Comparison of ENCODE assay signal across 16 cellular contexts in the genomic region with DNA sequence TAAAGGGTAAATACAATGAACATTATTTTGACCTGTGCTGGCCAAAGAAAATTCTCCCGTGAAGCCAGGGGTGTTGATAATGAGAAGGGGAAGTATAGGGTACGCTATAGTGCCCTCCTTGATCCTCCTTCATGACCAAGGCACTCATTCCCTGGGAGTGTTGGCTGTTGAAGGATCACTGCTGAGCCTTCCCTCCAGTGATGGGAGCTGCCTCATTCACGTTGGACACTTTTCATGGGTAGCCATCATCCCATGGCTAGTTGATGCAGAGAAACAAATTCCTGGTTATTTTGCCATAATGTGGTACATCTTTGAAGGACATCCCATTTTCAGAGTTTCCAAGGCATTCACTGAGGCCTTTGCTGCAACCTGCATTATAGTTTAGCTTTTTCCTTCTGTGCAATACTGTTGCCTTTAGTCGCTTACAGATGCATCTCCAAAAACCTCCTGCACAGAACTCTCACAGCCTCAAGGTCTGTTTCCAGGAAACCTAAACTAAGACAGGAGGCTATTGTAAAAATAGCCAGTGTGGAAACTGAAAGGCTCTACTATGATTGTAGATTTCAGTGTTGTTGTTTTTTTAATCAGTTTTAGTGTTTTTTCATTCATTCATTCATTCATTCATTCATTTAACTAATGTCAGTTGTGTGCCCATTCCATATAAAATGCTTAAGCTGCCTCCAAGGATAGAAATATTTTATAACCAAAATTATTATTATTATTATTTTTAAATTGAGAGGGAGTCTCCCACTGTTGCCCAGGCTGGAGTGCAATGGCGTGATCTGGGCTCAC. TPM values are rescaled to one million over a fixed set of nuclear protein-coding genes. Genes with fewer than 3 reads are reported as not detected.
DNase-seq lines count a peak whose midpoint lies in the region; ATAC-seq and TF ChIP-seq lines count a peak whose summit lies in the region.
"Had no signal": no experiment of that assay in that cellular context is flagged by ENCODE, and none has a peak within 500 bp of the region (broad histone marks: within the 10 kb centered on the region; RNA-seq: fewer than 3 reads in every experiment).

No MANE protein-coding gene starts in this region.

- H4K20me1 ChIP-seq in IMR-90 (ENCODE audit: insufficient read depth, low read length), result no peaks in the 10 kb centered on the region

- no peak for TF ChIP-seq POLR2A in IMR-90 (IDR thresholded peaks at IDR 0.05; ENCODE audit: low read depth, low read length)

- no peak for TF ChIP-seq CTCF in IMR-90 (conservative IDR thresholded peaks at IDR 0.05; ENCODE audit: low read depth, low read length)
- TF ChIP-seq CTCF in psoas muscle (IDR thresholded peaks at IDR 0.05), result no peak

- peaks cover 56% of the 10 kb centered on the region for H3K36me3 Mint-ChIP-seq in CD4-positive, CD25-positive, alpha-beta regulatory T cell
- peaks cover 81% of the 10 kb centered on the region for H3K36me3 Mint-ChIP-seq in activated naive CD8-positive, alpha-beta T cell treated with anti-CD3 and anti-CD28 coated beads, Interleukin-2, amount 50 U/mL, for 24 hours (ENCODE audit: low read depth)
- peaks cover 44 to 76% (median 61%) of the 10 kb centered on the region in 3 donors for H3K36me3 Mint-ChIP-seq in naive thymus-derived CD8-positive, alpha-beta T cell

- peaks cover 57% of the 10 kb centered on the region for H3K4me1 ChIP-seq in CD4-positive, CD25-positive, alpha-beta regulatory T cell (ENCODE audit: control insufficient read depth, insufficient read depth, low read length, poor library complexity, severe bottlenecking)
- H3K4me1 ChIP-seq in IMR-90 (ENCODE audit: control insufficient read depth, insufficient read depth, low read length), result peaks cover 34% of the 10 kb centered on the region
- H3K4me1 ChIP-seq in psoas muscle, result peaks cover 25% of the 10 kb centered on the region

- H4K91ac ChIP-seq in IMR-90 (ENCODE audit: insufficient read depth, low read depth, low read length), result no peak overlapping the region; the same call in 1 of the 2 replicates

- POLR2A ChIA-PET in IMR-90 (lab: Charles Lee; ENCODE audit: unreplicated experiment), result no interaction called here
- POLR2A ChIA-PET in naive thymus-derived CD8-positive, alpha-beta T cell (lab: Charles Lee), result interaction anchor here (0.6 to 17.8 kb wide), 19 partner anchors 8 to 328 kb away, joined by 3 to 307 read pairs (median 4); partner anchors contain the start of gene TGFBR2

- WGBS in IMR-90 (ENCODE audit: extremely low coverage in 2 of 2, insufficient read length in 1 of 2), 2 experiments, result no CpG with 5 or more reads among the region's 5 CpGs
- 93 to 97% (median 94%) methylated on average over 5 of the region's 5 CpGs for WGBS in psoas muscle, 3 donors

- no peak overlapping the region for H3K9ac ChIP-seq in IMR-90 (ENCODE audit: low read depth, low read length)

- peak overlapping the region; percentile 93 for H2AK5ac ChIP-seq in IMR-90 (ENCODE audit: low read depth, low read length)

- H3K9me3 Mint-ChIP-seq in CD4-positive, CD25-positive, alpha-beta regulatory T cell, result peaks cover 0 to 1% (median 0%) of the 10 kb centered on the region in 7 donors
- H3K9me3 Mint-ChIP-seq in activated naive CD8-positive, alpha-beta T cell treated with anti-CD3 and anti-CD28 coated beads, Interleukin-2, amount 50 U/mL, for 24 hours, result peaks cover 4% of the 10 kb centered on the region
- no peaks in the 10 kb centered on the region for H3K9me3 Mint-ChIP-seq in naive thymus-derived CD8-positive, alpha-beta T cell

- intact Hi-C loops in IMR-90 (cut with micrococcal nuclease) (no loop called here), psoas muscle (cut with DNase I) (loop anchor here in 1 of 2 donors (5.0 kb wide), 1 partner anchor 40 kb away; the partner anchor contains the start of gene TGFBR2)

- CTCF ChIA-PET in IMR-90 (lab: Yijun Ruan, JAX), result no interaction called here

- H3K9me3 ChIP-seq in CD4-positive, CD25-positive, alpha-beta regulatory T cell (ENCODE audit: control insufficient read depth in 2 of 2, low read length in 2 of 2), result no peaks in the 10 kb centered on the region
- H3K9me3 ChIP-seq in IMR-90 (ENCODE audit: control insufficient read depth, insufficient read depth, low read length) (no peaks in the 10 kb centered on the region), psoas muscle (no peaks in the 10 kb centered on the region)
- H3K9me3 ChIP-seq: breast epithelium, mucosa of descending colon had no signal

- no peak for TF ChIP-seq RAD21 in IMR-90 (IDR thresholded peaks at IDR 0.05; ENCODE audit: low read length)

- peaks cover 42 to 95% (median 64%) of the 10 kb centered on the region in 4 donors for H3K4me1 Mint-ChIP-seq in CD4-positive, CD25-positive, alpha-beta regulatory T cell
- peaks cover 97% of the 10 kb centered on the region for H3K4me1 Mint-ChIP-seq in activated naive CD8-positive, alpha-beta T cell treated with anti-CD3 and anti-CD28 coated beads, Interleukin-2, amount 50 U/mL, for 24 hours
- peaks cover 51 to 98% (median 92%) of the 10 kb centered on the region in 4 donors for H3K4me1 Mint-ChIP-seq in naive thymus-derived CD8-positive, alpha-beta T cell

- H3K79me1 ChIP-seq in IMR-90 (ENCODE audit: low read depth in 1 of 2, low read length in 2 of 2), result peaks cover 51 to 69% of the 10 kb centered on the region in 2 experiments

- H3K18ac ChIP-seq in IMR-90 (ENCODE audit: low read depth, low read length), result peak overlapping the region; percentile 76

- H2AFZ ChIP-seq in IMR-90 (replicated peaks; ENCODE audit: low read length, poor library complexity), result no peak overlapping the region

- peak overlapping the region; percentile 45; the same call in 1 of the 2 replicates for H4K5ac ChIP-seq in IMR-90 (ENCODE audit: low read depth, low read length)

- peak in 1 of 3 donors; percentile 41 for DNase-seq in CD4-positive, CD25-positive, alpha-beta regulatory T cell
- DNase-seq in IMR-90 (no peak), psoas muscle (no peak)
- no peak for DNase-seq in activated naive CD8-positive, alpha-beta T cell treated with anti-CD3 and anti-CD28 coated beads, Interleukin-2, amount 50 U/mL, for 24 hours
- no peak for DNase-seq in naive thymus-derived CD8-positive, alpha-beta T cell
- DNase-seq: activated CD4-positive, CD25-positive, alpha-beta regulatory T cell; mucosa of descending colon; NCI-H1048; NCI-H226; OCI-M1; stimulated activated CD4-positive, alpha-beta T cell treated with anti-CD3 and anti-CD28 coated beads, Interleukin-2, amount 100 ng/mL, for 24 hours had no signal

- H2BK20ac ChIP-seq in IMR-90 (ENCODE audit: low read depth, low read length), result peak overlapping the region; percentile 8; the same call in 1 of the 2 replicates

- H3K14ac ChIP-seq in IMR-90 (replicated peaks; ENCODE audit: low read depth, low read length), result 0 out of 2 replicates have a peak overlapping the region, but pooled peaks have one; percentile 16

- H2BK120ac ChIP-seq in IMR-90 (ENCODE audit: low read depth, low read length), result peak overlapping the region; percentile 49; the same call in 1 of the 2 replicates

- no TSS peak for BruUV-seq in IMR-90 (replicated peaks; lab: Mats Ljungman, UMichigan)

- H3K23ac ChIP-seq in IMR-90 (ENCODE audit: low read depth, low read length), result 0 out of 2 replicates have a peak overlapping the region, but pooled peaks have one; percentile 17

- H3K4me2 ChIP-seq in IMR-90 (ENCODE audit: low read depth, low read length), result no peak overlapping the region

- no peak overlapping the region for H3K27ac ChIP-seq in CD4-positive, CD25-positive, alpha-beta regulatory T cell (ENCODE audit: insufficient read depth, low read length, poor library complexity, severe bottlenecking)
- peak overlapping the region; percentile 20; the same call in 1 of the 2 replicates for H3K27ac ChIP-seq in IMR-90 (ENCODE audit: insufficient read depth, low read length)
- H3K27ac ChIP-seq in psoas muscle, result no peak overlapping the region
- H3K27ac ChIP-seq: C4-2B had no signal

- no peaks in the 10 kb centered on the region for H3K27me3 ChIP-seq in CD4-positive, CD25-positive, alpha-beta regulatory T cell (ENCODE audit: control insufficient read depth, insufficient read depth, low read length)
- H3K27me3 ChIP-seq in IMR-90 (ENCODE audit: control insufficient read depth, insufficient read depth, low read length) (no peaks in the 10 kb centered on the region), psoas muscle (ENCODE audit: insufficient read depth in 3 of 3, low read length in 2 of 3) (no peaks in the 10 kb centered on the region)
- H3K27me3 ChIP-seq: breast epithelium had no signal

- H3K36me3 ChIP-seq in CD4-positive, CD25-positive, alpha-beta regulatory T cell (ENCODE audit: control insufficient read depth, insufficient read depth, low read length), result peaks cover 65% of the 10 kb centered on the region
- H3K36me3 ChIP-seq in IMR-90 (ENCODE audit: control insufficient read depth, insufficient read depth, low read length) (peaks cover 30% of the 10 kb centered on the region), psoas muscle (ENCODE audit: insufficient read depth in 1 of 2, low read depth in 1 of 2) (peaks cover 18 to 65% of the 10 kb centered on the region in 2 donors)
- H3K36me3 ChIP-seq: breast epithelium had no signal

- peak overlapping the region; percentile 4 for H2BK5ac ChIP-seq in IMR-90 (ENCODE audit: low read depth, low read length, poor library complexity, severe bottlenecking)

- H3K9me1 ChIP-seq in IMR-90 (ENCODE audit: insufficient read depth, low read length), result peaks cover 24% of the 10 kb centered on the region

- dilution Hi-C loops in IMR-90 (cut with HindIII; ENCODE audit: low sequenced_read_pairs, unreplicated experiment), result no loop called here

- H3K56ac ChIP-seq in IMR-90 (ENCODE audit: extremely low read depth, insufficient read depth, low read length), result no peak overlapping the region

- ATAC-seq in CD4-positive, CD25-positive, alpha-beta regulatory T cell (ENCODE audit: low read depth in 2 of 2), result no peak
- ATAC-seq in IMR-90 (ENCODE audit: low read depth) (no peak), HG02610 (IDR thresholded peaks at IDR 0.05; ENCODE audit: unreplicated experiment) (no peak), GM21423 (IDR thresholded peaks at IDR 0.05; ENCODE audit: unreplicated experiment) (no peak), psoas muscle (no peak), HG03108 (IDR thresholded peaks at IDR 0.05; ENCODE audit: unreplicated experiment) (no peak)
- ATAC-seq in activated naive CD8-positive, alpha-beta T cell treated with anti-CD3 and anti-CD28 coated beads, Interleukin-2, amount 50 U/mL, for 24 hours, result no peak
- ATAC-seq in naive thymus-derived CD8-positive, alpha-beta T cell, result no peak

- H3K4me3 Mint-ChIP-seq in CD4-positive, CD25-positive, alpha-beta regulatory T cell, result peak overlapping the region in 1 of 4 donors; percentile 9
- no peak overlapping the region for H3K4me3 Mint-ChIP-seq in activated naive CD8-positive, alpha-beta T cell treated with anti-CD3 and anti-CD28 coated beads, Interleukin-2, amount 50 U/mL, for 24 hours
- H3K4me3 Mint-ChIP-seq in naive thymus-derived CD8-positive, alpha-beta T cell, result peak overlapping the region; percentile 47 to 83 (median 70)

- H3K4me3 ChIP-seq in CD4-positive, CD25-positive, alpha-beta regulatory T cell (ENCODE audit: low read depth, low read length), result no peak overlapping the region
- H3K4me3 ChIP-seq in IMR-90 (ENCODE audit: insufficient read depth, low read depth, low read length) (no peak overlapping the region), psoas muscle (no peak overlapping the region)
- H3K4me3 ChIP-seq: breast epithelium, mucosa of descending colon had no signal

- H2BK15ac ChIP-seq in IMR-90 (ENCODE audit: low read depth, low read length), result no peak overlapping the region

- peak overlapping the region in 1 of 2 experiments; percentile 29; a peak in 1 of 4 replicates for H4K8ac ChIP-seq in IMR-90 (ENCODE audit: low read depth in 2 of 2, low read length in 2 of 2)

- H3K27me3 Mint-ChIP-seq in CD4-positive, CD25-positive, alpha-beta regulatory T cell, result no peaks in the 10 kb centered on the region
- no peaks in the 10 kb centered on the region for H3K27me3 Mint-ChIP-seq in activated naive CD8-positive, alpha-beta T cell treated with anti-CD3 and anti-CD28 coated beads, Interleukin-2, amount 50 U/mL, for 24 hours
- no peaks in the 10 kb centered on the region for H3K27me3 Mint-ChIP-seq in naive thymus-derived CD8-positive, alpha-beta T cell

- in situ Hi-C loops in IMR-90 (cut with MboI; ENCODE audit: low sequenced_read_pairs), result no loop called here

- H2AK9ac ChIP-seq in IMR-90 (replicated peaks; ENCODE audit: low read depth, low read length, poor library complexity), result no peak overlapping the region

- no peak overlapping the region; the same call in 1 of the 2 replicates for H3K4ac ChIP-seq in IMR-90 (ENCODE audit: low read depth, low read length)

- H3K27ac Mint-ChIP-seq in CD4-positive, CD25-positive, alpha-beta regulatory T cell, result peak overlapping the region; percentile 87 to 98 (median 96)
- H3K27ac Mint-ChIP-seq in activated naive CD8-positive, alpha-beta T cell treated with anti-CD3 and anti-CD28 coated beads, Interleukin-2, amount 50 U/mL, for 24 hours, result peak overlapping the region; percentile 93
- peak overlapping the region; percentile 92 to 100 (median 97) for H3K27ac Mint-ChIP-seq in naive thymus-derived CD8-positive, alpha-beta T cell

RNA-seq across cellular contexts. Expression of gene TGFBR2, which starts 40.8 kb away (rescaled TPM):
- total RNA-seq in CD4-positive, CD25-positive, alpha-beta regulatory T cell, result 57.4 TPM
- 10 to 100 TPM; 35.8 to 92.6 (median 61.0) TPM for polyA plus RNA-seq in CD4-positive, CD25-positive, alpha-beta regulatory T cell
- total RNA-seq in IMR-90 (2012; rRNA removed), result 87.5 and 89.7 TPM in 2 replicates
- polyA plus RNA-seq in IMR-90 (2012; rRNA removed), result 58.1 and 63.7 TPM in 2 replicates
- 34.9 and 52.0 TPM in 2 replicates for polyA plus RNA-seq in IMR-90 (2012; cell fraction: cytosol; rRNA removed)
- polyA plus RNA-seq in IMR-90 (2012; cell fraction: nucleus; rRNA removed; ENCODE audit: low replicate concordance), result 17.3 and 35.9 TPM in 2 replicates
- 100 to 1,000 TPM; 260 to 268 TPM for total RNA-seq in naive thymus-derived CD8-positive, alpha-beta T cell
- polyA plus RNA-seq in naive thymus-derived CD8-positive, alpha-beta T cell, result 100 to 1,000 TPM; 128 to 226 (median 131) TPM
- total RNA-seq in psoas muscle, result 10 to 100 TPM; 36.0 to 51.8 (median 44.6) TPM
- 10 to 100 TPM; 19.7 to 58.8 (median 23.4) TPM for polyA plus RNA-seq in psoas muscle
